8 cellular contexts compared by ENCODE assay signal in the genomic region with DNA sequence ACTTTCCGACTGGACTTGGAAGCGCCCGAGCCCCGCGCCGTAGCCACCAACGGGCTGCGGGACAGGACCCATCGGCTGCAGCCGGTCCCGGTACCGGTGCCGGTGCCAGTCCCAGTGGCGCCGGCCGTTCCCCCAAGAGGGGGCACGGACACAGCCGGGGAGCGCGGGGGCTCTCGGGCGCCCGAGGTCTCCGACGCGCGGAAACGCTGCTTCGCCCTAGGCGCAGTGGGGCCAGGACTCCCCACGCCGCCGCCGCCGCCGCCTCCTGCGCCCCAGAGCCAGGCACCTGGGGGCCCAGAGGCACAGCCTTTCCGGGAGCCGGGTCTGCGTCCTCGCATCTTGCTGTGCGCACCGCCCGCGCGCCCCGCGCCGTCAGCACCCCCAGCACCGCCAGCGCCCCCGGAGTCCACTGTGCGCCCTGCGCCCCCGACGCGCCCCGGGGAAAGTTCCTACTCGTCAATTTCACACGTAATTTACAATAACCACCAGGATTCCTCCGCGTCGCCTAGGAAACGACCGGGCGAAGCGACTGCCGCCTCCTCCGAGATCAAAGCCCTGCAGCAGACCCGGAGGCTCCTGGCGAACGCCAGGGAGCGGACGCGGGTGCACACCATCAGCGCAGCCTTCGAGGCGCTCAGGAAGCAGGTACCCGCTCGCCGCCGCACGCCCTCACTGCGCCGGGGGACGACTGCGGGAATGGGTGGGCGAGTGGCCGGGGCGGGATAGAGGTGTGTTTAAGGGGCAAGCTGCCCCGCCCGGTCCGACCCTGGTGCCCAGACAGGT. TPM values are rescaled to one million over a fixed set of nuclear protein-coding genes. Genes with fewer than 3 reads are reported as not detected.
A peak's percentile ranks its signal among the peaks of the same experiment; 100 is the strongest.
DNase-seq lines count a peak whose midpoint lies in the region; ATAC-seq and TF ChIP-seq lines count a peak whose summit lies in the region.

No MANE protein-coding gene starts in this region.

- H3K27me3 ChIP-seq in HUES64 (ENCODE audit: insufficient read depth, low read length): peaks cover 79% of the 10 kb centered on the region
- peaks cover 0 to 84% (median 2%) of the 10 kb centered on the region in 4 donors for H3K27me3 ChIP-seq in esophagus squamous epithelium

- peaks cover 51% of the 10 kb centered on the region for H3K4me1 Mint-ChIP-seq in nephron

- TF ChIP-seq CTCF in AG10803 (conservative IDR thresholded peaks at IDR 0.05; ENCODE audit: low read length) (0 out of 2 replicates have a peak, but pooled peaks have one; percentile 6), esophagus squamous epithelium (IDR thresholded peaks at IDR 0.05) (peak in 3 of 6 experiments; percentile 7 to 28 (median 9)), nephron (IDR thresholded peaks at IDR 0.05; ENCODE audit: unreplicated experiment in 3 of 3) (peak; percentile 17 to 27 (median 27))

- peak overlapping the region in 2 of 3 experiments; percentile 58 to 70 for H3K27ac Mint-ChIP-seq in nephron

- WGBS in HUES64: under 1% methylated on average over 93 of the region's 93 CpGs
- 0% methylated on average over 8 to 17 of the region's 93 CpGs for WGBS in esophagus squamous epithelium, 2 donors

- H3K9me3 ChIP-seq in HUES64 (ENCODE audit: insufficient read depth, low read depth, low read length): no peaks in the 10 kb centered on the region
- H3K9me3 ChIP-seq in esophagus squamous epithelium: no peaks in the 10 kb centered on the region

- intact Hi-C loops in esophagus squamous epithelium (cut with DNase I): loop anchor here (10.0 kb wide), 1 partner anchor 50 kb away; no protein-coding TSS in a partner anchor

- H3K9me3 Mint-ChIP-seq in nephron: no peaks in the 10 kb centered on the region

- H3K4me3 ChIP-seq in AG10803 (ENCODE audit: low read length) (peak overlapping the region; percentile 87), HUES64 (ENCODE audit: low read length) (peak overlapping the region; percentile 73), esophagus squamous epithelium (peak overlapping the region; percentile 39 to 92 (median 66))

- H3K27me3 Mint-ChIP-seq in nephron (ENCODE audit: low read depth): peaks cover 56% of the 10 kb centered on the region

- peak; percentile 62 for DNase-seq in AG10803 (ENCODE audit: low read depth)
- peak; percentile 4 to 8 for DNase-seq in activated CD4-positive, alpha-beta T cell treated with anti-CD3 and anti-CD28 coated beads for 4 hours
- DNase-seq in esophagus squamous epithelium (lab: John Stamatoyannopoulos, UW): no peak
- DNase-seq in LoVo (ENCODE audit: low spot score): no peak

- H3K27ac ChIP-seq in HUES64 (ENCODE audit: low read depth, low read length): no peak overlapping the region
- peak overlapping the region; percentile 65 to 90 (median 80) for H3K27ac ChIP-seq in esophagus squamous epithelium

- H3K4me1 ChIP-seq in HUES64 (ENCODE audit: insufficient read depth, low read length) (0 out of 2 replicates have a peak, but pooled peaks cover 5% of the 10 kb centered on the region), esophagus squamous epithelium (peaks cover 19 to 100% (median 42%) of the 10 kb centered on the region in 3 donors)

- peak overlapping the region; percentile 50; the same call in 1 of the 2 replicates for H3K9ac ChIP-seq in HUES64 (ENCODE audit: low read depth, low read length)

- H3K4me3 Mint-ChIP-seq in nephron: peak overlapping the region; percentile 96 to 98 (median 96)

- TF ChIP-seq POLR2A in esophagus squamous epithelium (IDR thresholded peaks at IDR 0.05): peak in 1 of 4 donors; percentile 22

- H3K36me3 Mint-ChIP-seq in nephron (ENCODE audit: low read depth): no peaks in the 10 kb centered on the region

- ATAC-seq in HG03097 (IDR thresholded peaks at IDR 0.05; ENCODE audit: low FRiP score, unreplicated experiment): no peak
- ATAC-seq in HG03139 (IDR thresholded peaks at IDR 0.05; ENCODE audit: unreplicated experiment): no peak

- H3K36me3 ChIP-seq in HUES64 (ENCODE audit: insufficient read depth, low read length): no peaks in the 10 kb centered on the region
- no peaks in the 10 kb centered on the region for H3K36me3 ChIP-seq in esophagus squamous epithelium

RNA-seq across cellular contexts. Expression of a gene that starts 0.7 kb away (rescaled TPM):
- 4.3 TPM for polyA plus RNA-seq in HUES64 (2013, experiment 1 of 2)
- 7.5 TPM for polyA plus RNA-seq in HUES64 (2013, experiment 2 of 2)
- total RNA-seq in esophagus squamous epithelium: 10 to 100 TPM in 2 of 4 donors, 1 to 10 TPM in 2; 2.0 to 24.6 (median 7.6) TPM

Comparison
In these comparisons a context has a peak if more than half of its experiments do, and no peak if none do; other contexts are left out.
1. DNase-seq: peak in AG10803 (single experiment) and activated CD4-positive, alpha-beta T cell treated with anti-CD3 and anti-CD28 coated beads for 4 hours (2 of 2); none in esophagus squamous epithelium (single experiment) and LoVo (single experiment).
2. Peak in every context shown above with its lines, with median percentiles within 50 percentile points of each other: H3K4me3 ChIP-seq.